Comparison of ENCODE assay signal across 1 cellular context in genomic region chr9:71741841-71742648, GRCh38.
TF ChIP-seq lines count a peak whose summit lies in the region.

No MANE protein-coding gene starts in this region.

TF ChIP-seq in K562, 482 proteins besides CTCF, POLR2A, EP300 and RAD21 (continued from another document and continues in another):
- TF ChIP-seq PKNOX1 (IDR thresholded peaks at IDR 0.05), result 0 out of 2 replicates have a peak, but pooled peaks have one; percentile 8
- peak; percentile 62; the same call in 1 of the 2 replicates for TF ChIP-seq HES1 (IDR thresholded peaks at IDR 0.05; ENCODE audit: low read depth)
- TF ChIP-seq SPI1 (IDR thresholded peaks at IDR 0.05; ENCODE audit: borderline replicate concordance, low read depth, low read length), result peak; percentile 65; the same call in 1 of the 2 replicates
- no peak for TF ChIP-seq ZFP91 (CRISPR knock-in tag; IDR thresholded peaks at IDR 0.05)
- no peak for TF ChIP-seq RUNX1 (IDR thresholded peaks at IDR 0.05; ENCODE audit: low read depth)
- peak; percentile 64; the same call in 1 of the 2 replicates for TF ChIP-seq PYGO2 (tag; IDR thresholded peaks at IDR 0.05)
- no peak for TF ChIP-seq RNF219 (CRISPR knock-in tag; IDR thresholded peaks at IDR 0.05)
- no peak for TF ChIP-seq CBX5 (IDR thresholded peaks at IDR 0.05; ENCODE audit: borderline replicate concordance, low read depth)
- no peak for TF ChIP-seq ZNF165 (CRISPR knock-in tag; IDR thresholded peaks at IDR 0.05; ENCODE audit: borderline replicate concordance)
- TF ChIP-seq ZFP30 (CRISPR knock-in tag; IDR thresholded peaks at IDR 0.05; ENCODE audit: borderline replicate concordance), result no peak
- no peak for TF ChIP-seq ZBTB7A (IDR thresholded peaks at IDR 0.05; ENCODE audit: borderline replicate concordance, control insufficient read depth, low read depth, low read length)
- TF ChIP-seq ZBTB5 (IDR thresholded peaks at IDR 0.05), result no peak
- TF ChIP-seq ZNF121 (CRISPR knock-in tag; conservative IDR thresholded peaks at IDR 0.05), result no peak
- TF ChIP-seq GATAD2B (IDR thresholded peaks at IDR 0.05; ENCODE audit: borderline replicate concordance), result 0 out of 2 replicates have a peak, but pooled peaks have one; percentile 11
- no peak for TF ChIP-seq RBM22 (IDR thresholded peaks at IDR 0.05; ENCODE audit: low read depth, low read length, poor library complexity, severe bottlenecking)
- no peak for TF ChIP-seq TAF9B (IDR thresholded peaks at IDR 0.05; ENCODE audit: partially characterized antibody)
- TF ChIP-seq ZNF507 (tag; conservative IDR thresholded peaks at IDR 0.05), result no peak
- TF ChIP-seq MBD1 (CRISPR knock-in tag; IDR thresholded peaks at IDR 0.05), result no peak
- TF ChIP-seq CBFA2T3 (IDR thresholded peaks at IDR 0.05), result peak; percentile 96
- TF ChIP-seq NFYB (IDR thresholded peaks at IDR 0.05; ENCODE audit: extremely low read depth, insufficient read length), result no peak
- TF ChIP-seq ZNF174 (CRISPR knock-in tag; IDR thresholded peaks at IDR 0.05), result no peak
- TF ChIP-seq ZC3H8 (IDR thresholded peaks at IDR 0.05), result no peak
- TF ChIP-seq CHD4 (IDR thresholded peaks at IDR 0.05; ENCODE audit: insufficient read depth, insufficient replicate concordance, low read depth, low read length, poor library complexity, severe bottlenecking), result no peak
- TF ChIP-seq ZNF511 (CRISPR knock-in tag; IDR thresholded peaks at IDR 0.05), result no peak
- peak; percentile 88 for TF ChIP-seq CCNT2 (IDR thresholded peaks at IDR 0.05; ENCODE audit: borderline replicate concordance, extremely low read depth, insufficient read length, low read depth, low read length)
- no peak for TF ChIP-seq RBM14 (IDR thresholded peaks at IDR 0.05; ENCODE audit: borderline replicate concordance, insufficient read depth, low read depth, low read length)
- no peak for TF ChIP-seq FOXO4 (CRISPR knock-in tag; IDR thresholded peaks at IDR 0.05)
- TF ChIP-seq ZNF277 (CRISPR knock-in tag; IDR thresholded peaks at IDR 0.05; ENCODE audit: borderline replicate concordance), result no peak
- no peak for TF ChIP-seq CREB3 (tag; conservative IDR thresholded peaks at IDR 0.05; ENCODE audit: low read depth)
- peak; percentile 81 for TF ChIP-seq MTA2 (IDR thresholded peaks at IDR 0.05; ENCODE audit: low read depth)
- TF ChIP-seq PRDM10 (IDR thresholded peaks at IDR 0.05; ENCODE audit: partially characterized antibody), result no peak
- TF ChIP-seq PHB (CRISPR knock-in tag; IDR thresholded peaks at IDR 0.05), result no peak
- TF ChIP-seq EP400 (IDR thresholded peaks at IDR 0.05), result peak; percentile 36
- TF ChIP-seq NONO (IDR thresholded peaks at IDR 0.05; ENCODE audit: low read depth in 2 of 2, low read length in 1 of 2), result no peak
- TF ChIP-seq TSHZ1 (CRISPR knock-in tag; IDR thresholded peaks at IDR 0.05), result no peak
- TF ChIP-seq NR2F6 (CRISPR knock-in tag; IDR thresholded peaks at IDR 0.05), result no peak
- no peak for TF ChIP-seq FIP1L1 (IDR thresholded peaks at IDR 0.05; ENCODE audit: low read depth, low read length, poor library complexity, severe bottlenecking)
